Comparison of ENCODE assay signal across 11 cellular contexts in genomic region chr5:96219580-96220281, GRCh38.
DNase-seq lines count a peak whose midpoint lies in the region; ATAC-seq, FAIRE-seq and TF ChIP-seq lines count a peak whose summit lies in the region.
"Had no signal": no experiment of that assay in that cellular context is flagged by ENCODE, and none has a peak within 500 bp of the region (broad histone marks: within the 10 kb centered on the region; RNA-seq: fewer than 3 reads in every experiment).

No MANE protein-coding gene starts in this region.

- H2BK15ac ChIP-seq in mesenchymal stem cell (ENCODE audit: low read depth, poor library complexity, severe bottlenecking): peak overlapping the region; percentile 49

- ATAC-seq in GM19035 (IDR thresholded peaks at IDR 0.05; ENCODE audit: unreplicated experiment) (no peak), HG03378 (IDR thresholded peaks at IDR 0.05; ENCODE audit: unreplicated experiment) (no peak), HG03342 (IDR thresholded peaks at IDR 0.05; ENCODE audit: unreplicated experiment) (no peak)
- ATAC-seq: psoas muscle had no signal

- H3K27ac Mint-ChIP-seq in astrocyte (ENCODE audit: unreplicated experiment): peak overlapping the region; percentile 94

- no peak overlapping the region for H3K4me3 Mint-ChIP-seq in astrocyte (ENCODE audit: unreplicated experiment)

- H3K4me3 ChIP-seq in astrocyte (ENCODE audit: insufficient read depth, low read depth, low read length) (no peak overlapping the region), mesenchymal stem cell (ENCODE audit: insufficient read depth in 1 of 2, low read depth in 1 of 2, low read length in 2 of 2) (peak overlapping the region in 1 of 2 experiments; percentile 22)
- H3K4me3 ChIP-seq: psoas muscle had no signal

- H3K36me3 Mint-ChIP-seq in astrocyte (ENCODE audit: low read depth, unreplicated experiment): no peaks in the 10 kb centered on the region

- no peak for TF ChIP-seq CTCF in astrocyte (IDR thresholded peaks at IDR 0.05; ENCODE audit: insufficient read depth, low read depth, low read length)

- no peaks in the 10 kb centered on the region for H3K79me2 ChIP-seq in astrocyte (ENCODE audit: insufficient read depth, low read length)

- H3K27ac ChIP-seq in astrocyte (ENCODE audit: low read depth, low read length) (peak overlapping the region; percentile 94), mesenchymal stem cell (ENCODE audit: low read length, poor library complexity, severe bottlenecking) (peak overlapping the region; percentile 55)
- H3K27ac ChIP-seq: psoas muscle had no signal

- peak overlapping the region in 1 of 2 experiments; percentile 61 for H3K18ac ChIP-seq in mesenchymal stem cell (ENCODE audit: low read depth in 1 of 2, low read length in 2 of 2)

- H3K23ac ChIP-seq in mesenchymal stem cell (ENCODE audit: low read length in 2 of 2): no peak overlapping the region

- no peaks in the 10 kb centered on the region for H3K27me3 ChIP-seq in astrocyte (ENCODE audit: insufficient read depth, low read length)
- H3K27me3 ChIP-seq in mesenchymal stem cell (ENCODE audit: control insufficient read depth in 1 of 2, insufficient read depth in 1 of 2, low read length in 2 of 2): no peaks in the 10 kb centered on the region

- no peak overlapping the region for H3K14ac ChIP-seq in mesenchymal stem cell (ENCODE audit: low read length in 2 of 2)

- no peaks in the 10 kb centered on the region for H3K9me3 Mint-ChIP-seq in astrocyte (ENCODE audit: unreplicated experiment)

- H3K36me3 ChIP-seq in astrocyte (ENCODE audit: insufficient read depth, low read length) (no peaks in the 10 kb centered on the region), mesenchymal stem cell (ENCODE audit: control insufficient read depth in 1 of 2, insufficient read depth in 2 of 2, low read depth in 1 of 2, low read length in 2 of 2) (no peaks in the 10 kb centered on the region)

- no peak overlapping the region for H2BK5ac ChIP-seq in mesenchymal stem cell (ENCODE audit: low read depth, low read length, poor library complexity, severe bottlenecking)

- no peak overlapping the region for H3K4ac ChIP-seq in mesenchymal stem cell (ENCODE audit: low read depth in 1 of 2, low read length in 2 of 2)

- H2BK12ac ChIP-seq in mesenchymal stem cell (ENCODE audit: low read length in 2 of 2): peak overlapping the region in 1 of 2 experiments; percentile 64

- H2AK5ac ChIP-seq in mesenchymal stem cell (ENCODE audit: low read length, severe bottlenecking): no peak overlapping the region

- no peaks in the 10 kb centered on the region for H3K9me3 ChIP-seq in astrocyte (ENCODE audit: insufficient read depth, low read depth, low read length)
- H3K9me3 ChIP-seq in mesenchymal stem cell (ENCODE audit: control insufficient read depth, low read length): no peaks in the 10 kb centered on the region
- H3K9me3 ChIP-seq: psoas muscle had no signal

- no peaks in the 10 kb centered on the region for H3K27me3 Mint-ChIP-seq in astrocyte (ENCODE audit: low read depth, unreplicated experiment)

- 67% methylated on average over 3 of the region's 4 CpGs for WGBS in mesenchymal stem cell

- peaks cover 25% of the 10 kb centered on the region for H3K4me1 Mint-ChIP-seq in astrocyte (ENCODE audit: low read depth, unreplicated experiment)

- H4K91ac ChIP-seq in mesenchymal stem cell (ENCODE audit: low read length): no peak overlapping the region

- peak overlapping the region; percentile 66 for H3K9ac ChIP-seq in astrocyte (ENCODE audit: low read length)
- peak overlapping the region; percentile 83 for H3K9ac ChIP-seq in mesenchymal stem cell (ENCODE audit: low read length)

- H4K8ac ChIP-seq in mesenchymal stem cell (ENCODE audit: low read length): peak overlapping the region; percentile 62

- no peaks in the 10 kb centered on the region for H4K20me1 ChIP-seq in astrocyte (ENCODE audit: insufficient read depth, low read length)

- FAIRE-seq in astrocyte (lab: Jason Lieb, UNC): peak; percentile 92

- peak; percentile 72 for DNase-seq in Daoy (ENCODE audit: low read depth)
- peak; percentile 76 for DNase-seq in HT1080 (ENCODE audit: low read depth)
- peak; percentile 85 for DNase-seq in astrocyte (ENCODE audit: low read depth)
- DNase-seq in mesenchymal stem cell: peak; percentile 76
- no peak for DNase-seq in NCI-H345 (lab: John Stamatoyannopoulos, UW)
- DNase-seq: activated CD8-positive, alpha-beta memory T cell treated with anti-CD3 and anti-CD28 coated beads, Interleukin-2, amount 50 U/mL, for 48 hours; NCI-H2107; psoas muscle had no signal

- H3K79me1 ChIP-seq in mesenchymal stem cell (replicated peaks; ENCODE audit: low read length, poor library complexity, severe bottlenecking): no peaks in the 10 kb centered on the region

- H3K4me2 ChIP-seq in astrocyte (ENCODE audit: low read length) (peak overlapping the region; percentile 55), mesenchymal stem cell (ENCODE audit: low read length, poor library complexity, severe bottlenecking) (no peak overlapping the region)

- H3K4me1 ChIP-seq in astrocyte (ENCODE audit: insufficient read depth, low read length): peaks cover 20% of the 10 kb centered on the region
- H3K4me1 ChIP-seq in mesenchymal stem cell (ENCODE audit: control insufficient read depth, insufficient read depth, low read depth, low read length): peaks cover 3% of the 10 kb centered on the region
- H3K4me1 ChIP-seq: psoas muscle had no signal

- H2AFZ ChIP-seq in astrocyte (ENCODE audit: low read depth, low read length): peak overlapping the region; percentile 57
- peak overlapping the region; percentile 54 for H2AFZ ChIP-seq in mesenchymal stem cell (ENCODE audit: low read depth, low read length)

- H2BK120ac ChIP-seq in mesenchymal stem cell (ENCODE audit: low read depth, low read length): peak overlapping the region; percentile 73
